Comparison of ENCODE assay signal across 35 cellular contexts in genomic region chr6:97849390-97849789, GRCh38.
"Had no signal": no experiment of that assay in that cellular context is flagged by ENCODE, and none has a peak within 500 bp of the region (broad histone marks: within the 10 kb centered on the region; RNA-seq: fewer than 3 reads in every experiment).

No MANE protein-coding gene starts in this region.

- H3K9me3 Mint-ChIP-seq: activated B cell treated with CpG ODN at 0.5 μM for 24 hours; activated CD4-positive, alpha-beta memory T cell treated with anti-CD3 and anti-CD28 coated beads, Interleukin-2, amount 10 ng/mL, durations not matched to agents 7 days and 5 days; activated CD4-positive, alpha-beta T cell treated with anti-CD3 and anti-CD28 coated beads, Interleukin-2, amount 10 ng/mL, durations not matched to agents 24 days and 14 days; activated naive CD4-positive, alpha-beta T cell treated with anti-CD3 and anti-CD28 coated beads, Interleukin-2, amount 10 ng/mL, durations not matched to agents 7 days and 5 days; activated naive CD4-positive, alpha-beta T cell treated with anti-CD3 and anti-CD28 coated beads, Interleukin-2, amount 50 U/mL, for 24 hours; activated naive CD8-positive, alpha-beta T cell treated with anti-CD3 and anti-CD28 coated beads, Interleukin-2, amount 10 ng/mL, durations not matched to agents 7 days and 5 days; activated T-cell treated with anti-CD3 and anti-CD28 coated beads, Interleukin-2, amount 50 U/mL, for 24 hours; activated T-helper 2 cell treated with anti-CD3 and anti-CD28 coated beads, Interferon-gamma antibody, Interleukin-2, Interleukin-4, amounts not matched to agents 10 μg/mL and 5 μg/mL and 100 μg/mL, durations not matched to agents 14 hours and 24 hours and 36 hours; T-helper 1 cell treated with Interleukin-12 subunit alpha and Interleukin-12 subunit beta and Interleukin-4 antibody, amounts not matched to agents 30 μg/mL and 1 μg/mL, for 36 hours; T-helper 2 cell treated with Interferon-gamma antibody and Interleukin-4, amounts not matched to agents 5 μg/mL and 100 μg/mL, for 36 hours had no signal

- ATAC-seq: activated CD8-positive, alpha-beta memory T cell treated with anti-CD3 and anti-CD28 coated beads, Interleukin-2, amount 10 ng/mL, durations not matched to agents 7 days and 5 days; activated CD8-positive, alpha-beta T cell treated with anti-CD3 and anti-CD28 coated beads, Interleukin-2, amount 10 ng/mL, durations not matched to agents 7 days and 5 days; activated naive CD8-positive, alpha-beta T cell treated with anti-CD3 and anti-CD28 coated beads, Interleukin-2, amount 50 U/mL, for 24 hours; T-cell had no signal

- H3K27me3 Mint-ChIP-seq: activated B cell treated with CpG ODN at 0.5 μM for 24 hours; activated CD4-positive, alpha-beta memory T cell treated with anti-CD3 and anti-CD28 coated beads, Interleukin-2, amount 10 ng/mL, durations not matched to agents 7 days and 5 days; activated CD4-positive, alpha-beta T cell treated with anti-CD3 and anti-CD28 coated beads, Interleukin-2, amount 10 ng/mL, durations not matched to agents 24 days and 14 days; activated CD8-positive, alpha-beta memory T cell treated with anti-CD3 and anti-CD28 coated beads, Interleukin-2, amount 10 ng/mL, durations not matched to agents 7 days and 5 days; activated naive CD4-positive, alpha-beta T cell treated with anti-CD3 and anti-CD28 coated beads, Interleukin-2, amount 10 ng/mL, durations not matched to agents 7 days and 5 days; activated naive CD4-positive, alpha-beta T cell treated with anti-CD3 and anti-CD28 coated beads, Interleukin-2, amount 50 U/mL, for 24 hours; activated naive CD8-positive, alpha-beta T cell; activated naive CD8-positive, alpha-beta T cell treated with anti-CD3 and anti-CD28 coated beads, Interleukin-2, amount 10 ng/mL, durations not matched to agents 7 days and 5 days; activated naive CD8-positive, alpha-beta T cell treated with anti-CD3 and anti-CD28 coated beads, Interleukin-2, amount 50 U/mL, for 24 hours; activated T-cell treated with anti-CD3 and anti-CD28 coated beads, Interleukin-2, amount 50 U/mL, for 24 hours; T-cell had no signal

- H3K4me3 Mint-ChIP-seq: activated B cell treated with CpG ODN at 0.5 μM for 24 hours; activated CD4-positive, alpha-beta memory T cell treated with anti-CD3 and anti-CD28 coated beads, Interleukin-2, amount 10 ng/mL, durations not matched to agents 7 days and 5 days; activated CD4-positive, alpha-beta T cell treated with anti-CD3 and anti-CD28 coated beads, Interleukin-2, amount 10 ng/mL, durations not matched to agents 24 days and 14 days; activated CD8-positive, alpha-beta memory T cell treated with anti-CD3 and anti-CD28 coated beads, Interleukin-2, amount 10 ng/mL, durations not matched to agents 7 days and 5 days; activated CD8-positive, alpha-beta T cell treated with anti-CD3 and anti-CD28 coated beads, Interleukin-2, amount 10 ng/mL, durations not matched to agents 7 days and 5 days; activated naive CD4-positive, alpha-beta T cell treated with anti-CD3 and anti-CD28 coated beads, Interleukin-2, amount 10 ng/mL, durations not matched to agents 7 days and 5 days; activated naive CD4-positive, alpha-beta T cell treated with anti-CD3 and anti-CD28 coated beads, Interleukin-2, amount 50 U/mL, for 24 hours; activated naive CD8-positive, alpha-beta T cell; activated naive CD8-positive, alpha-beta T cell treated with anti-CD3 and anti-CD28 coated beads, Interleukin-2, amount 10 ng/mL, durations not matched to agents 7 days and 5 days; activated naive CD8-positive, alpha-beta T cell treated with anti-CD3 and anti-CD28 coated beads, Interleukin-2, amount 50 U/mL, for 24 hours; activated T-cell treated with anti-CD3 and anti-CD28 coated beads, Interleukin-2, amount 50 U/mL, for 24 hours; T-cell; T-helper 1 cell treated with Interleukin-12 subunit alpha and Interleukin-12 subunit beta and Interleukin-4 antibody, amounts not matched to agents 30 μg/mL and 1 μg/mL, for 36 hours; T-helper 2 cell treated with Interferon-gamma antibody and Interleukin-4, amounts not matched to agents 5 μg/mL and 100 μg/mL, for 36 hours had no signal

- H3K4me3 ChIP-seq: ascending aorta, breast epithelium had no signal

- DNase-seq: activated B cell treated with CpG ODN at 0.5 μM for 24 hours; activated CD4-positive, alpha-beta memory T cell treated with anti-CD3 and anti-CD28 coated beads, Interleukin-2, amount 10 ng/mL, durations not matched to agents 7 days and 5 days; activated CD4-positive, alpha-beta T cell treated with anti-CD3 and anti-CD28 coated beads for 4 hours; activated CD4-positive, alpha-beta T cell treated with anti-CD3 and anti-CD28 coated beads, Interleukin-2, amount 10 ng/mL, durations not matched to agents 24 days and 14 days; activated CD4-positive, alpha-beta T cell treated with anti-CD3 and anti-CD28 coated beads, Interleukin-2, amount 50 U/mL, for 1 hour; activated CD4-positive, alpha-beta T cell treated with anti-CD3 and anti-CD28 coated beads, Interleukin-2, amount 50 U/mL, for 4 hours; activated CD4-positive, CD25-positive, alpha-beta regulatory T cell treated with anti-CD3 and anti-CD28 coated beads, Interleukin-2, amount 50 U/mL, for 72 hours; activated CD8-positive, alpha-beta memory T cell treated with anti-CD3 and anti-CD28 coated beads for 24 hours; activated CD8-positive, alpha-beta memory T cell treated with anti-CD3 and anti-CD28 coated beads, Interleukin-2, amount 10 ng/mL, durations not matched to agents 7 days and 5 days; activated CD8-positive, alpha-beta memory T cell treated with anti-CD3 and anti-CD28 coated beads, Interleukin-2, amount 50 U/mL, for 48 hours; activated CD8-positive, alpha-beta T cell treated with anti-CD3 and anti-CD28 coated beads, Interleukin-2, amount 10 ng/mL, durations not matched to agents 7 days and 5 days; activated effector memory CD4-positive, alpha-beta T cell treated with Interleukin-2 at 50 U/mL for 16 hours; activated gamma-delta T cell; activated naive CD4-positive, alpha-beta T cell treated with anti-CD3 and anti-CD28 coated beads, Interleukin-2, amount 10 ng/mL, durations not matched to agents 7 days and 5 days; activated naive CD4-positive, alpha-beta T cell treated with Interleukin-2 at 50 U/mL for 16 hours; activated naive CD8-positive, alpha-beta T cell treated with anti-CD3 and anti-CD28 coated beads, Interleukin-2, amount 10 ng/mL, durations not matched to agents 7 days and 5 days; activated naive CD8-positive, alpha-beta T cell treated with anti-CD3 and anti-CD28 coated beads, Interleukin-2, amount 50 U/mL, for 24 hours; activated T-cell treated with anti-CD3 and anti-CD28 coated beads, Interleukin-2, amount 50 U/mL, for 24 hours; activated T-cell treated with anti-CD3 and anti-CD28 coated beads, Interleukin-2, amount 50 U/mL, for 48 hours; amygdala; anterior cingulate cortex; brain microvascular endothelial cell; central memory CD4-positive, alpha-beta T cell; T-cell; T-helper 2 cell; T-helper 9 cell had no signal

- H3K27ac ChIP-seq: ascending aorta, brain microvascular endothelial cell, breast epithelium, VCaP had no signal

- H3K27me3 ChIP-seq: ascending aorta, brain microvascular endothelial cell, breast epithelium had no signal

- FAIRE-seq: TTC549 had no signal

- H3K4me1 ChIP-seq: ascending aorta, breast epithelium had no signal

- H3K27ac Mint-ChIP-seq: activated B cell treated with CpG ODN at 0.5 μM for 24 hours; activated CD4-positive, alpha-beta memory T cell treated with anti-CD3 and anti-CD28 coated beads, Interleukin-2, amount 10 ng/mL, durations not matched to agents 7 days and 5 days; activated CD4-positive, alpha-beta T cell treated with anti-CD3 and anti-CD28 coated beads, Interleukin-2, amount 10 ng/mL, durations not matched to agents 24 days and 14 days; activated CD8-positive, alpha-beta memory T cell treated with anti-CD3 and anti-CD28 coated beads, Interleukin-2, amount 10 ng/mL, durations not matched to agents 7 days and 5 days; activated CD8-positive, alpha-beta T cell treated with anti-CD3 and anti-CD28 coated beads, Interleukin-2, amount 10 ng/mL, durations not matched to agents 7 days and 5 days; activated naive CD4-positive, alpha-beta T cell treated with anti-CD3 and anti-CD28 coated beads, Interleukin-2, amount 10 ng/mL, durations not matched to agents 7 days and 5 days; activated naive CD4-positive, alpha-beta T cell treated with anti-CD3 and anti-CD28 coated beads, Interleukin-2, amount 50 U/mL, for 24 hours; activated naive CD8-positive, alpha-beta T cell; activated naive CD8-positive, alpha-beta T cell treated with anti-CD3 and anti-CD28 coated beads, Interleukin-2, amount 10 ng/mL, durations not matched to agents 7 days and 5 days; activated naive CD8-positive, alpha-beta T cell treated with anti-CD3 and anti-CD28 coated beads, Interleukin-2, amount 50 U/mL, for 24 hours; activated T-cell treated with anti-CD3 and anti-CD28 coated beads, Interleukin-2, amount 50 U/mL, for 24 hours; activated T-helper 2 cell treated with anti-CD3 and anti-CD28 coated beads, Interferon-gamma antibody, Interleukin-2, Interleukin-4, amounts not matched to agents 10 μg/mL and 5 μg/mL and 100 μg/mL, durations not matched to agents 14 hours and 24 hours and 36 hours; T-cell; T-helper 1 cell treated with Interleukin-12 subunit alpha and Interleukin-12 subunit beta and Interleukin-4 antibody, amounts not matched to agents 30 μg/mL and 1 μg/mL, for 36 hours; T-helper 2 cell treated with Interferon-gamma antibody and Interleukin-4, amounts not matched to agents 5 μg/mL and 100 μg/mL, for 36 hours had no signal

- H3K36me3 Mint-ChIP-seq: activated CD8-positive, alpha-beta memory T cell treated with anti-CD3 and anti-CD28 coated beads, Interleukin-2, amount 10 ng/mL, durations not matched to agents 7 days and 5 days; activated naive CD4-positive, alpha-beta T cell treated with anti-CD3 and anti-CD28 coated beads, Interleukin-2, amount 10 ng/mL, durations not matched to agents 7 days and 5 days; activated naive CD4-positive, alpha-beta T cell treated with anti-CD3 and anti-CD28 coated beads, Interleukin-2, amount 50 U/mL, for 24 hours; activated naive CD8-positive, alpha-beta T cell; activated naive CD8-positive, alpha-beta T cell treated with anti-CD3 and anti-CD28 coated beads, Interleukin-2, amount 10 ng/mL, durations not matched to agents 7 days and 5 days; T-cell had no signal

- H3K4me1 Mint-ChIP-seq: activated B cell treated with CpG ODN at 0.5 μM for 24 hours; activated CD4-positive, alpha-beta memory T cell treated with anti-CD3 and anti-CD28 coated beads, Interleukin-2, amount 10 ng/mL, durations not matched to agents 7 days and 5 days; activated CD4-positive, alpha-beta T cell treated with anti-CD3 and anti-CD28 coated beads, Interleukin-2, amount 10 ng/mL, durations not matched to agents 24 days and 14 days; activated CD8-positive, alpha-beta memory T cell treated with anti-CD3 and anti-CD28 coated beads, Interleukin-2, amount 10 ng/mL, durations not matched to agents 7 days and 5 days; activated naive CD4-positive, alpha-beta T cell treated with anti-CD3 and anti-CD28 coated beads, Interleukin-2, amount 10 ng/mL, durations not matched to agents 7 days and 5 days; activated naive CD4-positive, alpha-beta T cell treated with anti-CD3 and anti-CD28 coated beads, Interleukin-2, amount 50 U/mL, for 24 hours; activated naive CD8-positive, alpha-beta T cell treated with anti-CD3 and anti-CD28 coated beads, Interleukin-2, amount 10 ng/mL, durations not matched to agents 7 days and 5 days; activated naive CD8-positive, alpha-beta T cell treated with anti-CD3 and anti-CD28 coated beads, Interleukin-2, amount 50 U/mL, for 24 hours; T-cell had no signal

- H3K9me3 ChIP-seq: ascending aorta, breast epithelium had no signal

- H3K36me3 ChIP-seq: ascending aorta, brain microvascular endothelial cell, breast epithelium had no signal
